Comparison of ENCODE assay signal across 21 cellular contexts in genomic region chr19:2511570-2511969, GRCh38. TPM values are rescaled to one million over a fixed set of nuclear protein-coding genes. Genes with fewer than 3 reads are reported as not detected.
"Had no signal": no experiment of that assay in that cellular context is flagged by ENCODE, and none has a peak within 500 bp of the region (broad histone marks: within the 10 kb centered on the region; RNA-seq: fewer than 3 reads in every experiment).

No MANE protein-coding gene starts in this region.

- H3K9me3 ChIP-seq: ascending aorta, esophagus muscularis mucosa, gastroesophageal sphincter, heart right ventricle, suprapubic skin, transverse colon, vagina had no signal

- DNase-seq: activated CD4-positive, alpha-beta T cell treated with anti-CD3 and anti-CD28 coated beads, Interleukin-2, amount 50 U/mL, for 1 hour; activated CD4-positive, CD25-positive, alpha-beta regulatory T cell treated with anti-CD3 and anti-CD28 coated beads, Interleukin-2, amount 50 U/mL, for 72 hours; activated CD8-positive, alpha-beta memory T cell treated with anti-CD3 and anti-CD28 coated beads for 24 hours; activated CD8-positive, alpha-beta memory T cell treated with anti-CD3 and anti-CD28 coated beads, Interleukin-2, amount 50 U/mL, for 48 hours; activated effector memory CD4-positive, alpha-beta T cell treated with anti-CD3 and anti-CD28 coated beads, Interleukin-2, amount 50 U/mL, for 16 hours; activated naive CD4-positive, alpha-beta T cell treated with anti-CD3 and anti-CD28 coated beads, Interleukin-2, amount 50 U/mL, for 16 hours; activated T-cell treated with anti-CD3 and anti-CD28 coated beads, Interleukin-2, amount 50 U/mL, for 72 hours; cerebellar nuclear complex; cortex of kidney; heart right ventricle; left ventricle myocardium superior; stimulated activated CD4-positive, alpha-beta T cell treated with anti-CD3 and anti-CD28 coated beads, Interleukin-2, amount 100 ng/mL, for 24 hours; stimulated activated naive CD8-positive, alpha-beta T cell treated with anti-CD3 and anti-CD28 coated beads, Interleukin-15, amount 100 ng/mL, for 72 hours; transverse colon had no signal

- H3K27ac ChIP-seq: ascending aorta, esophagus muscularis mucosa, gastroesophageal sphincter, heart right ventricle, suprapubic skin, transverse colon, vagina had no signal

- H3K27me3 Mint-ChIP-seq: progenitor cell of endocrine pancreas had no signal

- H3K4me3 ChIP-seq: ascending aorta, esophagus muscularis mucosa, gastroesophageal sphincter, heart right ventricle, suprapubic skin, transverse colon, vagina had no signal

- H3K27ac Mint-ChIP-seq: activated T-cell treated with anti-CD3 and anti-CD28 coated beads, Interleukin-2, amount 50 U/mL, for 72 hours; progenitor cell of endocrine pancreas had no signal

- H3K36me3 ChIP-seq: ascending aorta, gastroesophageal sphincter, heart right ventricle, suprapubic skin, transverse colon, vagina had no signal

- H3K9me3 Mint-ChIP-seq: activated T-cell treated with anti-CD3 and anti-CD28 coated beads, Interleukin-2, amount 50 U/mL, for 72 hours; stimulated activated naive CD8-positive, alpha-beta T cell treated with anti-CD3 and anti-CD28 coated beads, Interleukin-15, amount 100 ng/mL, for 72 hours had no signal

- ATAC-seq: activated T-cell treated with anti-CD3 and anti-CD28 coated beads, Interleukin-2, amount 50 U/mL, for 72 hours; gastroesophageal sphincter; left ventricle myocardium superior; stimulated activated naive CD8-positive, alpha-beta T cell treated with anti-CD3 and anti-CD28 coated beads, Interleukin-15, amount 100 ng/mL, for 72 hours had no signal

- H3K27me3 ChIP-seq: ascending aorta, esophagus muscularis mucosa, gastroesophageal sphincter, heart right ventricle, vagina had no signal

- H3K4me1 ChIP-seq: ascending aorta, vagina had no signal

- H3K4me3 Mint-ChIP-seq: activated T-cell treated with anti-CD3 and anti-CD28 coated beads, Interleukin-2, amount 50 U/mL, for 72 hours; stimulated activated naive CD8-positive, alpha-beta T cell treated with anti-CD3 and anti-CD28 coated beads, Interleukin-15, amount 100 ng/mL, for 72 hours had no signal

RNA-seq across cellular contexts. Expression of gene GADD45B, which starts 35.6 kb away (rescaled TPM):
- polyA plus RNA-seq: neural cell had no signal
